Comparison of ENCODE assay signal across 8 cellular contexts in the genomic region with DNA sequence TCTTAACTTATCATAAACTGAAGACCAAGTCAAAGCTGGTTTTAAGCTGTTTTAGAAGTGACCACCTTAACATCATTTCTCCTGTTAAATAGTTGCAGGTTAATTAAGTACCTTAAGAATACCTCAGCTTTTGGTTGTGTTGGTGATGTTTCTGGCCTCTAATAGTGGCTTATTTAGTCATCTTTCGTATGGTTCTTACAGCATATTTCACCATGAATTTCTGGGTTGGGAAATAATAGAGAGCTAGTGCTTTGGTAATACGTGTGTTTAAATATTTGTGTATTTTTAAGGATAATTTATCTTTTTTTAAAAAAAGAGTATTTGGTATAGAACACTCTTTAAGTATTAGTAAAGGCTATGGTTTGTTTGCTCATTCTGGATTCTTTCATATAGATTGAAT. TPM values are rescaled to one million over a fixed set of nuclear protein-coding genes. Genes with fewer than 3 reads are reported as not detected.
DNase-seq lines count a peak whose midpoint lies in the region; ATAC-seq and TF ChIP-seq lines count a peak whose summit lies in the region.

No MANE protein-coding gene starts in this region.

- POLR2A ChIA-PET in AG04450 (lab: Yijun Ruan, JAX): interaction anchor here (1.5 kb wide), 1 partner anchor 34 kb away, joined by 7 read pairs; the partner anchor contains the start of gene RPS27L
- POLR2A ChIA-PET in naive thymus-derived CD4-positive, alpha-beta T cell (lab: Charles Lee): interaction anchor here (0.9 to 4.3 kb wide), 19 partner anchors 11 to 518 kb away, joined by 3 to 52 read pairs (median 6); partner anchors contain the start of genes APH1B and RPS27L

- H3K4me3 ChIP-seq in AG04450 (ENCODE audit: low read depth, low read length): peak overlapping the region; percentile 86
- H3K4me3 ChIP-seq in HUES64 (ENCODE audit: low read length): peak overlapping the region; percentile 96; the same call in 1 of the 2 replicates
- H3K4me3 ChIP-seq in mammary epithelial cell (replicated peaks in 1 of 3; ENCODE audit: insufficient read depth in 1 of 3, low read depth in 2 of 3, low read length in 3 of 3): peak overlapping the region in 2 of 3 experiments; percentile 72 to 88
- peak overlapping the region; percentile 86 for H3K4me3 ChIP-seq in naive thymus-derived CD4-positive, alpha-beta T cell (ENCODE audit: low read length)

- peaks cover 0 to 2% (median 0%) of the 10 kb centered on the region in 11 donors for H3K9me3 Mint-ChIP-seq in naive thymus-derived CD4-positive, alpha-beta T cell

- no peaks in the 10 kb centered on the region for H3K27me3 ChIP-seq in AG04450 (ENCODE audit: control insufficient read depth, insufficient read depth, low read length)
- H3K27me3 ChIP-seq in HUES64 (ENCODE audit: insufficient read depth, low read length): no peaks in the 10 kb centered on the region
- H3K27me3 ChIP-seq in mammary epithelial cell (ENCODE audit: insufficient read depth, low read length): no peaks in the 10 kb centered on the region
- no peaks in the 10 kb centered on the region for H3K27me3 ChIP-seq in naive thymus-derived CD4-positive, alpha-beta T cell (ENCODE audit: control insufficient read depth in 2 of 2, insufficient read depth in 2 of 2, low read length in 2 of 2)

- H3K79me2 ChIP-seq in mammary epithelial cell (ENCODE audit: insufficient read depth, low read length): peaks cover 60% of the 10 kb centered on the region

- peaks cover 0 to 27% (median 0%) of the 10 kb centered on the region in 5 donors for H3K36me3 Mint-ChIP-seq in naive thymus-derived CD4-positive, alpha-beta T cell

- dilution Hi-C loops in mammary epithelial cell (cut with HindIII; ENCODE audit: low sequenced_read_pairs): no loop called here

- H3K4me1 Mint-ChIP-seq in naive thymus-derived CD4-positive, alpha-beta T cell: peaks cover 53 to 72% (median 65%) of the 10 kb centered on the region in 7 donors

- H3K4me3 Mint-ChIP-seq in naive thymus-derived CD4-positive, alpha-beta T cell: peak overlapping the region; percentile 92 to 99 (median 97)

- TF ChIP-seq CTCF in AG04450 (IDR thresholded peaks at IDR 0.05; ENCODE audit: low read depth, low read length) (no peak), mammary epithelial cell (conservative IDR thresholded peaks at IDR 0.05 in 1 of 2, IDR thresholded peaks at IDR 0.05 in 1 of 2; ENCODE audit: extremely low read depth in 1 of 2, insufficient read depth in 1 of 2, low read depth in 1 of 2, low read length in 2 of 2) (no peak)

- H3K4me1 ChIP-seq in HUES64 (ENCODE audit: insufficient read depth, low read length) (peaks cover 46% of the 10 kb centered on the region), mammary epithelial cell (ENCODE audit: insufficient read depth, low read length) (peaks cover 38% of the 10 kb centered on the region)
- peaks cover 40 to 58% of the 10 kb centered on the region in 2 donors for H3K4me1 ChIP-seq in naive thymus-derived CD4-positive, alpha-beta T cell (ENCODE audit: control insufficient read depth in 2 of 2, insufficient read depth in 2 of 2, low read length in 2 of 2)

- H3K27ac ChIP-seq in AG04450 (ENCODE audit: low read depth, low read length): no peak overlapping the region
- H3K27ac ChIP-seq in HUES64 (ENCODE audit: low read depth, low read length): no peak overlapping the region
- H3K27ac ChIP-seq in mammary epithelial cell (ENCODE audit: insufficient read depth, low read depth, low read length): no peak overlapping the region
- H3K27ac ChIP-seq in naive thymus-derived CD4-positive, alpha-beta T cell (ENCODE audit: low read depth, low read length): peak overlapping the region; percentile 99

- in situ Hi-C loops in mammary epithelial cell (cut with MboI; ENCODE audit: low sequenced_read_pairs in 2 of 2): no loop called here

- intact Hi-C loops in mammary epithelial cell (cut with micrococcal nuclease): loop anchor here (1.0 to 2.0 kb wide), 3 partner anchors 22 to 86 kb away; partner anchors contain the start of gene APH1B
- intact Hi-C loops in naive thymus-derived CD4-positive, alpha-beta T cell (cut with micrococcal nuclease): loop anchor here (2.0 to 5.0 kb wide), 3 partner anchors 411 to 1111 kb away; partner anchors contain the start of gene SNX1 (in 1 of the 2)

- H2AFZ ChIP-seq in mammary epithelial cell (ENCODE audit: low read depth, low read length): no peak overlapping the region

- 88% methylated on average over 2 of the region's 2 CpGs for WGBS in HUES64
- WGBS in mammary epithelial cell (ENCODE audit: low coverage, missing lambda C conversion rate): 93% methylated on average over 2 of the region's 2 CpGs

- TSS peak; percentile 21 for BruUV-seq in mammary epithelial cell (replicated peaks; lab: Mats Ljungman, UMichigan)

- H3K9ac ChIP-seq in HUES64 (ENCODE audit: low read depth, low read length) (no peak overlapping the region), mammary epithelial cell (ENCODE audit: insufficient read depth, low read length) (no peak overlapping the region)

- no peak for DNase-seq in AG04450 (ENCODE audit: low read depth, low spot score)
- DNase-seq in mammary epithelial cell: no peak
- DNase-seq in naive thymus-derived CD4-positive, alpha-beta T cell: no peak
- DNase-seq in NCI-H526 (lab: John Stamatoyannopoulos, UW): no peak
- DNase-seq in left lobe of liver (ENCODE audit: low spot score): no peak
- DNase-seq in activated effector memory CD4-positive, alpha-beta T cell treated with anti-CD3 and anti-CD28 coated beads, Interleukin-2, amount 50 U/mL, for 16 hours: no peak
- DNase-seq in activated gamma-delta T cell treated with Interleukin-2 at 50 U/mL for 16 hours: no peak

- H3K27ac Mint-ChIP-seq in naive thymus-derived CD4-positive, alpha-beta T cell: peak overlapping the region; percentile 84 to 99 (median 96)

- CTCF ChIA-PET in AG04450 (lab: Charles Lee) (no interaction called here), mammary epithelial cell (lab: Charles Lee; ENCODE audit: low non-redundant PET) (no interaction called here)
- CTCF ChIA-PET in naive thymus-derived CD4-positive, alpha-beta T cell (lab: Charles Lee): interaction anchor here (1.0 to 2.2 kb wide), 6 partner anchors 11 to 86 kb away, joined by 3 to 9 read pairs (median 5); partner anchors contain the start of gene APH1B

- peaks cover 0 to 2% (median 0%) of the 10 kb centered on the region in 5 donors for H3K27me3 Mint-ChIP-seq in naive thymus-derived CD4-positive, alpha-beta T cell

- peak overlapping the region; percentile 90 for H3K4me2 ChIP-seq in mammary epithelial cell (ENCODE audit: insufficient read depth, low read depth, low read length)

- no peak for ATAC-seq in naive thymus-derived CD4-positive, alpha-beta T cell
- ATAC-seq in left lobe of liver: no peak

- H3K9me3 ChIP-seq in AG04450 (ENCODE audit: control insufficient read depth, insufficient read depth, low read length) (no peaks in the 10 kb centered on the region), HUES64 (ENCODE audit: insufficient read depth, low read depth, low read length) (no peaks in the 10 kb centered on the region), mammary epithelial cell (replicated peaks; ENCODE audit: insufficient read depth, low read length) (no peaks in the 10 kb centered on the region)
- H3K9me3 ChIP-seq in naive thymus-derived CD4-positive, alpha-beta T cell (ENCODE audit: control insufficient read depth in 2 of 3, low read length in 3 of 3): no peaks in the 10 kb centered on the region

- H4K20me1 ChIP-seq in mammary epithelial cell (ENCODE audit: insufficient read depth, low read length): no peaks in the 10 kb centered on the region

- no peaks in the 10 kb centered on the region for H3K36me3 ChIP-seq in HUES64 (ENCODE audit: insufficient read depth, low read length)
- H3K36me3 ChIP-seq in mammary epithelial cell (ENCODE audit: insufficient read depth, low read length): no peaks in the 10 kb centered on the region
- H3K36me3 ChIP-seq in naive thymus-derived CD4-positive, alpha-beta T cell (ENCODE audit: control insufficient read depth in 2 of 3, insufficient read depth in 3 of 3, low read length in 3 of 3): peaks cover 0 to 8% (median 0%) of the 10 kb centered on the region in 3 experiments

RNA-seq across cellular contexts. Expression of gene RAB8B, which starts 1.6 kb away (rescaled TPM):
- polyA plus RNA-seq in AG04450 (2011; rRNA removed): 71.7 and 82.4 TPM in 2 replicates
- 39.2 and 42.7 TPM in 2 replicates for polyA minus RNA-seq in AG04450 (2011; rRNA and poly(A)+ RNA removed)
- 19.6 TPM for polyA plus RNA-seq in HUES64 (2013, experiment 1 of 2)
- polyA plus RNA-seq in HUES64 (2013, experiment 2 of 2): 24.9 TPM
- 10 to 100 TPM; 20.6 to 36.3 TPM for total RNA-seq in mammary epithelial cell
- 13.9 TPM for polyA plus RNA-seq in mammary epithelial cell
- polyA minus RNA-seq in mammary epithelial cell: 56.8 TPM
- total RNA-seq in naive thymus-derived CD4-positive, alpha-beta T cell: 100 to 1,000 TPM in 1 of 5 experiments, 10 to 100 TPM in 4; 37.2 to 100 (median 71.3) TPM
- 10 to 100 TPM; 30.4 to 32.0 TPM for polyA plus RNA-seq in naive thymus-derived CD4-positive, alpha-beta T cell
- 6.8 TPM for total RNA-seq in left lobe of liver

RNA-seq across cellular contexts. Expression of gene RPS27L, which starts 33.7 kb away (rescaled TPM):
- 501 and 610 TPM in 2 replicates for polyA plus RNA-seq in AG04450 (2011; rRNA removed)
- 47.0 and 86.3 TPM in 2 replicates for polyA minus RNA-seq in AG04450 (2011; rRNA and poly(A)+ RNA removed)
- polyA plus RNA-seq in HUES64 (2013, experiment 1 of 2): 152 TPM
- 151 TPM for polyA plus RNA-seq in HUES64 (2013, experiment 2 of 2)
- total RNA-seq in mammary epithelial cell: 100 to 1,000 TPM in 1 of 2 donors, 10 to 100 TPM in 1; 40.5 to 141 TPM
- polyA plus RNA-seq in mammary epithelial cell: 113 TPM
- polyA minus RNA-seq in mammary epithelial cell: 17.6 TPM
- 100 to 1,000 TPM in 3 of 5 experiments, 10 to 100 TPM in 2; 38.7 to 248 (median 111) TPM for total RNA-seq in naive thymus-derived CD4-positive, alpha-beta T cell
- 100 to 1,000 TPM in 1 of 2 donors, 10 to 100 TPM in 1; 86.8 to 224 TPM for polyA plus RNA-seq in naive thymus-derived CD4-positive, alpha-beta T cell
- total RNA-seq in left lobe of liver: 54.6 TPM
